In genomic region chr11:1667121-1667820, GRCh38 we compare ENCODE assay signal across 1 cellular context.
TF ChIP-seq lines count a peak whose summit lies in the region.

No MANE protein-coding gene starts in this region.

TF ChIP-seq in HepG2, 621 proteins besides CTCF, POLR2A, EP300 and RAD21:
- TF ChIP-seq HNRNPL (IDR thresholded peaks at IDR 0.05; ENCODE audit: low read depth, low read length) = 0 out of 2 replicates have a peak, but pooled peaks have one; percentile 57
